In the genomic region with DNA sequence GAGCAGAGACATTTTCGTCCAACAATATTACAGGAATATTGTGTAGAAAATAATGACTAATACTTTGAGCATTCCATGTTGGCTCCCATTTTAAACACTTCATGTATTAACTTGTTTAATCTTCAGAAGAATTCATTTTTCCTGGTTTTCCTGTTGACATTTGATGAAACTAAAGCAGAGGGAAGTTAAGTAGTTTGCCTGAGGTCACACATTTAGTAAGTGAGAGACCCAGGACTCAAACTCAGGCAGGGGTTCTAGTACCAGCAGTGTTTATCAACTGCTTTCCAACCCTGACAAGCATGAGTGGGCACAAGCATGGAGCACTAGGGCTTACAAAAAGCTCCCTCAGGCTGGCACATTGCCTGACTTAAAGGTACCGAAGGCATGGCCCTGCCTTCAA, we compare ENCODE assay signal across 17 cellular contexts.
DNase-seq lines count a peak whose midpoint lies in the region; ATAC-seq and TF ChIP-seq lines count a peak whose summit lies in the region.
"Had no signal": no experiment of that assay in that cellular context is flagged by ENCODE, and none has a peak within 500 bp of the region (broad histone marks: within the 10 kb centered on the region; RNA-seq: fewer than 3 reads in every experiment).

No MANE protein-coding gene starts in this region.

- no peak for ATAC-seq in T-helper 17 cell
- ATAC-seq in stimulated activated effector memory CD8-positive, alpha-beta T cell treated with anti-CD3 and anti-CD28 coated beads, Interleukin-12 subunit alpha, Interleukin-12 subunit beta, amount 100 ng/mL, for 72 hours, result no peak
- ATAC-seq: right lobe of liver; stimulated activated naive B cell treated with anti-CD40 and anti-IgM and Interleukin-4, amounts not matched to agents 10 μg/mL and 1 μg/mL and 100 μg/mL, for 72 hours had no signal

- H3K9me3 ChIP-seq in T-helper 17 cell (ENCODE audit: control insufficient read depth, low read length, poor library complexity, severe bottlenecking), result no peaks in the 10 kb centered on the region
- H3K9me3 ChIP-seq: right lobe of liver, vagina had no signal

- H3K27me3 Mint-ChIP-seq in T-helper 17 cell, result no peaks in the 10 kb centered on the region
- H3K27me3 Mint-ChIP-seq: activated CD4-positive, alpha-beta T cell treated with anti-CD3 and anti-CD28 coated beads for 36 hours; activated T-cell treated with anti-CD3 and anti-CD28 coated beads, Interleukin-2, amount 50 U/mL, for 24 hours; naive B cell; stimulated activated naive B cell treated with anti-CD40 and anti-IgM and Interleukin-4, amounts not matched to agents 10 μg/mL and 1 μg/mL and 100 μg/mL, for 72 hours had no signal

- H3K9me3 Mint-ChIP-seq in stimulated activated effector memory CD8-positive, alpha-beta T cell treated with anti-CD3 and anti-CD28 coated beads, Interleukin-12 subunit alpha, Interleukin-12 subunit beta, amount 100 ng/mL, for 72 hours, result peaks cover 4% of the 10 kb centered on the region
- H3K9me3 Mint-ChIP-seq: activated T-cell treated with anti-CD3 and anti-CD28 coated beads, Interleukin-2, amount 50 U/mL, for 24 hours; stimulated activated naive B cell treated with anti-CD40 and anti-IgM and Interleukin-4, amounts not matched to agents 10 μg/mL and 1 μg/mL and 100 μg/mL, for 72 hours had no signal

- peak overlapping the region; percentile 42 for H3K4me3 Mint-ChIP-seq in T-helper 17 cell
- peak overlapping the region; percentile 34 for H3K4me3 Mint-ChIP-seq in stimulated activated effector memory CD8-positive, alpha-beta T cell treated with anti-CD3 and anti-CD28 coated beads, Interleukin-12 subunit alpha, Interleukin-12 subunit beta, amount 100 ng/mL, for 72 hours
- H3K4me3 Mint-ChIP-seq: activated CD4-positive, alpha-beta T cell treated with anti-CD3 and anti-CD28 coated beads for 36 hours; activated T-cell treated with anti-CD3 and anti-CD28 coated beads, Interleukin-2, amount 50 U/mL, for 24 hours; naive B cell; stimulated activated naive B cell treated with anti-CD40 and anti-IgM and Interleukin-4, amounts not matched to agents 10 μg/mL and 1 μg/mL and 100 μg/mL, for 72 hours had no signal

- peak; percentile 44 for DNase-seq in HPDE6-E6E7 (ENCODE audit: extremely low spot score)
- no peak for DNase-seq in T-helper 17 cell
- DNase-seq in fibroblast of the aortic adventitia (ENCODE audit: low read depth), result peak; percentile 34
- no peak for DNase-seq in stimulated activated effector memory CD8-positive, alpha-beta T cell treated with anti-CD3 and anti-CD28 coated beads, Interleukin-12 subunit alpha, Interleukin-12 subunit beta, amount 100 ng/mL, for 72 hours (ENCODE audit: low spot score in 2 of 2)
- no peak for DNase-seq in KG1 (lab: John Stamatoyannopoulos, UW)
- DNase-seq in stimulated activated CD4-positive, alpha-beta T cell treated with anti-CD3 and anti-CD28 coated beads, Interleukin-12 subunit alpha, Interleukin-12 subunit beta, amount 100 ng/mL, for 4 hours, result no peak
- DNase-seq in COLO829 (ENCODE audit: low spot score), result no peak
- DNase-seq: activated T-cell treated with anti-CD3 and anti-CD28 coated beads, Interleukin-2, amount 50 U/mL, for 24 hours; anterior cingulate cortex; COR-L47; naive B cell; NCI-H1694 treated with DMSO at 0.1 percent for 48 hours; NCI-H69; right lobe of liver; stimulated activated naive B cell treated with anti-CD40 and anti-IgM and Interleukin-4, amounts not matched to agents 10 μg/mL and 1 μg/mL and 100 μg/mL, for 72 hours had no signal

- H3K4me3 ChIP-seq in fibroblast of the aortic adventitia (ENCODE audit: low read depth, low read length), result no peak overlapping the region
- H3K4me3 ChIP-seq: right lobe of liver, vagina had no signal

- no peak for TF ChIP-seq CTCF in fibroblast of the aortic adventitia (IDR thresholded peaks at IDR 0.05; ENCODE audit: insufficient read depth, low read length)

- peak overlapping the region; percentile 49 for H3K27ac Mint-ChIP-seq in T-helper 17 cell
- no peak overlapping the region for H3K27ac Mint-ChIP-seq in stimulated activated effector memory CD8-positive, alpha-beta T cell treated with anti-CD3 and anti-CD28 coated beads, Interleukin-12 subunit alpha, Interleukin-12 subunit beta, amount 100 ng/mL, for 72 hours
- H3K27ac Mint-ChIP-seq: activated CD4-positive, alpha-beta T cell treated with anti-CD3 and anti-CD28 coated beads for 36 hours; stimulated activated naive B cell treated with anti-CD40 and anti-IgM and Interleukin-4, amounts not matched to agents 10 μg/mL and 1 μg/mL and 100 μg/mL, for 72 hours had no signal

- peaks cover 7% of the 10 kb centered on the region for H3K4me1 Mint-ChIP-seq in T-helper 17 cell
- H3K4me1 Mint-ChIP-seq in stimulated activated effector memory CD8-positive, alpha-beta T cell treated with anti-CD3 and anti-CD28 coated beads, Interleukin-12 subunit alpha, Interleukin-12 subunit beta, amount 100 ng/mL, for 72 hours, result peaks cover 43% of the 10 kb centered on the region
- H3K4me1 Mint-ChIP-seq: stimulated activated naive B cell treated with anti-CD40 and anti-IgM and Interleukin-4, amounts not matched to agents 10 μg/mL and 1 μg/mL and 100 μg/mL, for 72 hours had no signal

- H3K36me3 Mint-ChIP-seq in T-helper 17 cell (ENCODE audit: low read depth), result no peaks in the 10 kb centered on the region
- no peaks in the 10 kb centered on the region for H3K36me3 Mint-ChIP-seq in stimulated activated effector memory CD8-positive, alpha-beta T cell treated with anti-CD3 and anti-CD28 coated beads, Interleukin-12 subunit alpha, Interleukin-12 subunit beta, amount 100 ng/mL, for 72 hours

Comparison
In these comparisons a context has a peak if more than half of its experiments do, and no peak if none do; other contexts are left out.
1. DNase-seq: peak in HPDE6-E6E7 (single experiment) and fibroblast of the aortic adventitia (single experiment); none in T-helper 17 cell (0 of 3), stimulated activated effector memory CD8-positive, alpha-beta T cell treated with anti-CD3 and anti-CD28 coated beads, Interleukin-12 subunit alpha, Interleukin-12 subunit beta, amount 100 ng/mL, for 72 hours (0 of 2), KG1 (single experiment), stimulated activated CD4-positive, alpha-beta T cell treated with anti-CD3 and anti-CD28 coated beads, Interleukin-12 subunit alpha, Interleukin-12 subunit beta, amount 100 ng/mL, for 4 hours (single experiment) and COLO829 (single experiment).